Comparison of ENCODE assay signal across 9 cellular contexts in the genomic region with DNA sequence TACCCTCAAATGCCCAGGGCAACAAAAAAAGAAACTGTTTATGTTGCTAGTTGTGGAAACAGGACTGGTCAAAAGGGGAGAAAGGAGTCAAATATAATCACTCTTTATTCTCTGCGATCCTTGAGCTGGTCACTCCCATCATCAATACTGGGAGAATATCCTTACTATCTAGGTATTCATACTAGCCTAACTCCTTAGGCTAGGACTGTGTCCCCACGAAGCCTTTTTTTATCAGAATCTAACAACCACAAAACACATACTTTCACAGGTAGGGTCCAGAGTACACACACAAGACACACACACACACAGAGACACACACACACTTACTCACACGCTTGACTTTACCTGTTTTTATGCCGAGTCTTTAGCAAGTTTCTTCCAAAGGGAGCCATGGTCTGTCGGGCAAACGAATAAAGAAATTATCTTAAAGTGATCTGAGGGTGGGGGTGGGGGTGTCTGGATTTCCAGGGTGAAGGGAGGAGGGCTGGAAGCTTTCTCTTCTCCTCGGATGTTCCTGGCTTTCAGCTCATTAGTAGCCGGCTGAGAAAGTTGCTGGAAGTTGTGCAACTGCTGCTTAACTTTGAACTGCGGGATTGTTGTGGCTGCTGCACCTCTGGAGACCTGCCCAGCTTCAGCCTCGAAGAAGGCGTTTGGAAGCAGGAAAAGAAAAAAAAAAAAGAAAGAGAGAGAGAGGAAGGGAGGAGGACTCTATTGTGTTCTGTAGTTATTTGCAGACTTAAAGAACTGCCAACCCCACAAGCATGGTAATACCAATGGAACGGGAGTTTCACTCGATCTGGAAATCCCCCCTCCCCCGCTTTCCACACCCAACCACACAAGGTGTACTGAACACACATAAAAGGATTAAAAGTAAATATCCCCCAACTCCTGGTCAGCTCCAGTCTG. TPM values are rescaled to one million over a fixed set of nuclear protein-coding genes. Genes with fewer than 3 reads are reported as not detected.
DNase-seq lines count a peak whose midpoint lies in the region; ATAC-seq, FAIRE-seq and TF ChIP-seq lines count a peak whose summit lies in the region.
"Had no signal": no experiment of that assay in that cellular context is flagged by ENCODE, and none has a peak within 500 bp of the region (broad histone marks: within the 10 kb centered on the region; RNA-seq: fewer than 3 reads in every experiment).

TSS of gene RASSF9 (minus strand) at position 600 of the 906 bp plus-strand sequence. CDS start at position 392, 208 bp downstream.

- peak; percentile 55 for ATAC-seq in thoracic aorta (ENCODE audit: insufficient number of reproducible peaks, low FRiP score, low read depth)
- ATAC-seq in HG03159 (IDR thresholded peaks at IDR 0.05; ENCODE audit: unreplicated experiment): no peak

- H3K27me3 ChIP-seq in bronchial epithelial cell (ENCODE audit: control insufficient read depth, insufficient read depth, low read length) (no peaks in the 10 kb centered on the region), thoracic aorta (replicated peaks; ENCODE audit: insufficient read depth) (no peaks in the 10 kb centered on the region)

- no peak for TF ChIP-seq CTCF in bronchial epithelial cell (IDR thresholded peaks at IDR 0.05; ENCODE audit: insufficient read depth, low read length, severe bottlenecking)
- TF ChIP-seq CTCF in thoracic aorta (IDR thresholded peaks at IDR 0.05): no peak

- peak; percentile 25 for DNase-seq in HK-2 (ENCODE audit: unreplicated experiment)
- DNase-seq in bronchial epithelial cell (ENCODE audit: low read depth): peak; percentile 83
- DNase-seq in left kidney (ENCODE audit: low read depth, low spot score): peak; percentile 75
- no peak for DNase-seq in thoracic aorta (ENCODE audit: low spot score)
- no peak for DNase-seq in NCI-H774 (lab: John Stamatoyannopoulos, UW)
- DNase-seq in NCI-H2029 (lab: John Stamatoyannopoulos, UW): no peak
- no peak for DNase-seq in stimulated activated CD4-positive, alpha-beta T cell treated with anti-CD3 and anti-CD28 coated beads, Interleukin-2, amount 100 ng/mL, for 24 hours

- FAIRE-seq in bronchial epithelial cell (lab: Jason Lieb, UNC): no peak

- peaks cover 0 to 24% of the 10 kb centered on the region in 2 donors for H3K4me1 ChIP-seq in thoracic aorta (ENCODE audit: control insufficient read depth in 1 of 2, low read depth in 2 of 2)

- H3K27ac ChIP-seq in thoracic aorta: peak within 1 kb of the TSS; percentile 51 to 83
- H3K27ac ChIP-seq: HL-60 had no signal

- H3K9me3 ChIP-seq in thoracic aorta: no peaks in the 10 kb centered on the region

- peak within 1 kb of the TSS; percentile 60 for H3K4me3 ChIP-seq in bronchial epithelial cell (ENCODE audit: low read depth, low read length)
- H3K4me3 ChIP-seq in thoracic aorta: peak within 1 kb of the TSS; percentile 77

- H3K36me3 ChIP-seq in bronchial epithelial cell (ENCODE audit: control insufficient read depth, insufficient read depth, low read length): no peaks in the 10 kb centered on the region
- H3K36me3 ChIP-seq in thoracic aorta: no peaks in the 10 kb centered on the region

RNA-seq across cellular contexts. Expression of gene RASSF9, which starts in this region (rescaled TPM):
- total RNA-seq in bronchial epithelial cell: 2.1 and 2.7 TPM in 2 replicates
- total RNA-seq in thoracic aorta: 1 to 10 TPM; 2.4 to 3.2 TPM

Comparison
In these comparisons a context has a peak if more than half of its experiments do, and no peak if none do; other contexts are left out.
1. DNase-seq: peak in HK-2 (single experiment), bronchial epithelial cell (single experiment) and left kidney (single experiment); none in thoracic aorta (single experiment), NCI-H774 (single experiment), NCI-H2029 (single experiment) and stimulated activated CD4-positive, alpha-beta T cell treated with anti-CD3 and anti-CD28 coated beads, Interleukin-2, amount 100 ng/mL, for 24 hours (0 of 2).